ENCODE assay signal across 8 cellular contexts in the genomic region with DNA sequence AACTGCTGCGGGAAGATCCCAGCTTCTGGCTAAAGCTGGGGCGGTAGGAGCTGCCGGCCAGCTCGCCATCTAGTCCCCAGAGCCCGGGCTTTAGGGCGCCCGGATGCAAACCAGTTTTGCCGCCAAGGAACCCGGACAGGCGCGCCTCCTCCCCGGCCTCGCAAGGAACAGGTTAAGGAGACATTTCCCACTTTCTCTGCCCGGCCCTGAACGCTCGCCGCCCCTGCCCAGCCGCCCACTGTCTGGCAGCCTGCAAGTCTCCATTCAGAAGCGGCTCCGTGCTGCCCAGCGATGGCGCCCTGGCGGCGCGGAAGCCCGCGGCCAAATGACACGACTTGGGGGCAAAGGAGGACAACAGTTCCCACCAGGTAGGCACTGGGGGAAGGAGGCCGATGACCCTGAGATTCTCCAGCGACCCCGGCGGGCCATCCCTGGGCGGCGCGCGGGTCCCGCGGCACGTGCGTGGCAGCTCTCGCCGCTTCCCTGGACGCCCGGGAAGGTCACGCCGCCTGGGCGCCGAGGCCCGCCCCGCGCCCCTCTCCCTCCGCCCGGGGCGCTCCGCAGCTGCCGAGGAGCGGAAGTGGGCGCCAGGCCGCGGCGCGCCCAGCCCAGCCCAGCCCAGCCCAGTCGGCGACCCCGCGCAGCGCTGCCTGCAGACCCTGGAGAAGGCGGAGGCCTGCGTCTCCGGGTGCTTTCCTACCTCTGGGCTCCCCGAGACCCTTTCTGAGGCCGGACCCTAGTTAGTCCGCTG. TPM values are rescaled to one million over a fixed set of nuclear protein-coding genes. Genes with fewer than 3 reads are reported as not detected.
DNase-seq lines count a peak whose midpoint lies in the region; ATAC-seq, FAIRE-seq and TF ChIP-seq lines count a peak whose summit lies in the region.

No MANE protein-coding gene starts in this region.

- WGBS in testis, 2 donors = 0 to 1% methylated on average over 17 to 62 of the region's 73 CpGs

- peaks cover 0 to 45% of the 10 kb centered on the region in 2 donors for H3K27me3 ChIP-seq in left lung
- H3K27me3 ChIP-seq in testis = no peaks in the 10 kb centered on the region

- H3K4me3 ChIP-seq in left lung (peak overlapping the region in 1 of 2 donors; percentile 59), testis (peak overlapping the region; percentile 73 to 75)

- TF ChIP-seq CTCF in left lung (IDR thresholded peaks at IDR 0.05) = no peak
- no peak for TF ChIP-seq CTCF in testis (IDR thresholded peaks at IDR 0.05)

- H3K4me1 ChIP-seq in left lung = peaks cover 9 to 10% of the 10 kb centered on the region in 2 donors
- H3K4me1 ChIP-seq in testis = peaks cover 11% of the 10 kb centered on the region

- no peaks in the 10 kb centered on the region for H3K36me3 Mint-ChIP-seq in activated naive CD4-positive, alpha-beta T cell treated with anti-CD3 and anti-CD28 coated beads, Interleukin-2, amount 10 ng/mL, durations not matched to agents 7 days and 5 days

- H3K4me3 Mint-ChIP-seq in activated naive CD4-positive, alpha-beta T cell treated with anti-CD3 and anti-CD28 coated beads, Interleukin-2, amount 10 ng/mL, durations not matched to agents 7 days and 5 days = peak overlapping the region; percentile 74

- no peak for FAIRE-seq in RCC 7860 (lab: Jason Lieb, UNC)

- H3K4me1 Mint-ChIP-seq in activated naive CD4-positive, alpha-beta T cell treated with anti-CD3 and anti-CD28 coated beads, Interleukin-2, amount 10 ng/mL, durations not matched to agents 7 days and 5 days = peaks cover 17% of the 10 kb centered on the region

- ATAC-seq in HG02759 (IDR thresholded peaks at IDR 0.05; ENCODE audit: unreplicated experiment) (peak; percentile 77), left lung (peak; percentile 82)

- no peaks in the 10 kb centered on the region for H3K9me3 Mint-ChIP-seq in activated naive CD4-positive, alpha-beta T cell treated with anti-CD3 and anti-CD28 coated beads, Interleukin-2, amount 10 ng/mL, durations not matched to agents 7 days and 5 days

- peak; percentile 38 for DNase-seq in activated naive CD4-positive, alpha-beta T cell treated with anti-CD3 and anti-CD28 coated beads, Interleukin-2, amount 10 ng/mL, durations not matched to agents 7 days and 5 days
- DNase-seq in activated naive CD4-positive, alpha-beta T cell treated with anti-CD3 and anti-CD28 coated beads, Interleukin-2, amount 50 U/mL, for 16 hours = no peak
- peak; percentile 22 for DNase-seq in NCI-H774 (lab: John Stamatoyannopoulos, UW)
- DNase-seq in cerebellum (ENCODE audit: low spot score) = peak; percentile 39
- peak in 1 of 2 donors; percentile 77 for DNase-seq in left lung
- peak; percentile 53 for DNase-seq in testis
- no peak for DNase-seq in RCC 7860 (ENCODE audit: low spot score)

- CTCF ChIA-PET in activated naive CD4-positive, alpha-beta T cell treated with anti-CD3 and anti-CD28 coated beads, Interleukin-2, amount 10 ng/mL, durations not matched to agents 7 days and 5 days (lab: Charles Lee) = interaction anchor here (1.4 kb wide), 1 partner anchor 209 kb away, joined by 3 read pairs; no protein-coding TSS in a partner anchor

- intact Hi-C loops in left lung (cut with DNase I) = no loop called here
- intact Hi-C loops in testis (cut with DNase I; ENCODE audit: low total_unique reads) = no loop called here

- H3K9me3 ChIP-seq in left lung (no peaks in the 10 kb centered on the region), testis (no peaks in the 10 kb centered on the region)

- no peak for TF ChIP-seq POLR2A in testis (IDR thresholded peaks at IDR 0.05)

- H3K36me3 ChIP-seq in left lung (no peaks in the 10 kb centered on the region), testis (ENCODE audit: low read depth, missing control alignments) (no peaks in the 10 kb centered on the region)

- peaks cover 39% of the 10 kb centered on the region for H3K27me3 Mint-ChIP-seq in activated naive CD4-positive, alpha-beta T cell treated with anti-CD3 and anti-CD28 coated beads, Interleukin-2, amount 10 ng/mL, durations not matched to agents 7 days and 5 days

- H3K27ac ChIP-seq in left lung (peak overlapping the region in 1 of 2 donors; percentile 81), testis (peak overlapping the region; percentile 86 to 91)

- no peak overlapping the region for H3K27ac Mint-ChIP-seq in activated naive CD4-positive, alpha-beta T cell treated with anti-CD3 and anti-CD28 coated beads, Interleukin-2, amount 10 ng/mL, durations not matched to agents 7 days and 5 days

RNA-seq across cellular contexts. Expression of a gene that starts 42.2 kb away (rescaled TPM):
- total RNA-seq in cerebellum = 8.3 TPM
- 1 to 10 TPM; 4.4 to 5.1 TPM for total RNA-seq in left lung
- total RNA-seq in testis = 1 to 10 TPM; 4.0 to 6.7 TPM
- polyA plus RNA-seq in testis (ENCODE audit: insufficient read depth, low read depth, low replicate concordance) = 5.6 TPM

RNA-seq across cellular contexts. Expression of a gene that starts 52.6 kb away (rescaled TPM):
- total RNA-seq in cerebellum = 59.7 TPM
- total RNA-seq in left lung = 10 to 100 TPM; 43.5 to 46.7 TPM
- 10 to 100 TPM; 49.1 to 54.2 TPM for total RNA-seq in testis
- 63.4 TPM for polyA plus RNA-seq in testis (ENCODE audit: insufficient read depth, low read depth, low replicate concordance)

Comparison
In these comparisons a context has a peak if more than half of its experiments do, and no peak if none do; other contexts are left out.
1. DNase-seq: peak in activated naive CD4-positive, alpha-beta T cell treated with anti-CD3 and anti-CD28 coated beads, Interleukin-2, amount 10 ng/mL, durations not matched to agents 7 days and 5 days (single experiment), NCI-H774 (single experiment), cerebellum (single experiment) and testis (single experiment); none in activated naive CD4-positive, alpha-beta T cell treated with anti-CD3 and anti-CD28 coated beads, Interleukin-2, amount 50 U/mL, for 16 hours (single experiment) and RCC 7860 (single experiment).